In the genomic region with DNA sequence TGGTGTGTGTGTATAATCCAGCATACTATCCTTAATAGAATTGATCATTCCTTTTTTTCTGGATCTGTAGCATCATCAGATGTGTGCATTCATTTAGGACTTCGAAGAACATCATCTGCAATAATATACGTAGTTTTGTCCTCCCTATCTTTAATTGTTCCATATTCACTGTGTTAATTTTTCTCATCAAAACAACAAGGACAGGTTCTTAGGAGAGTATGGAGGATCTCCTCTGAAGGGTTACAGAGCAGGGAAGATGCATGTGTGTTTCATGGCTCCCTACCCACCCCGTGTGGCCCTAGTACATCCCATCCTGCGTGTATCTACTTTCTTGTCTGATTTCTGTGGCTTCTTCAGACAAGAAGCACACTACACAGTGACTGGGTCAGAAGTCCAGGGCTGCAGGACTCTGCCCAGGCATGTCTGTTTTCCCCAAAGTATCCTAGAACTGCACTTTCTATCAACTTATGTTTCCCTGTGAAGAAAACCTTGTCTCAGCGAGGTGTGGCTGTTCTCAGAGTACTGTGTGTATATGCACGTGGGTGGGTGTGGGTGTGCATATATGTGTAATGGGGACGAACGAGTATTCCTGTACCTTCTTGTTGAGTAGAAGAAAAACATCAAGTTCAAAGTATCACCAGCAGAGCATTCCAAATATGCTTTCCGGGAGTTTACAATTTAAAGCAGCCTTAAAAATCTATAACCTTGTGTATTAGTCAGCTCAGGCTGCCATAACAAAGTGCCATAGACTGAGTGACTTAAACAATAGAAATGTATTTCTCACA, we compare ENCODE assay signal across 1 cellular context.
TF ChIP-seq lines count a peak whose summit lies in the region.

No MANE protein-coding gene starts in this region.

TF ChIP-seq in H1, 55 proteins besides CTCF, POLR2A, EP300 and RAD21:
- TF ChIP-seq SIX5 (IDR thresholded peaks at IDR 0.05; ENCODE audit: low read depth, low read length) = no peak
- TF ChIP-seq CTBP2 (IDR thresholded peaks at IDR 0.05; ENCODE audit: borderline replicate concordance, insufficient read depth, insufficient read length, low read length) = no peak
- no peak for TF ChIP-seq JUN (IDR thresholded peaks at IDR 0.05; ENCODE audit: low read depth, low read length)
- TF ChIP-seq MAFK (IDR thresholded peaks at IDR 0.05; ENCODE audit: low read depth, low read length) = no peak
- no peak for TF ChIP-seq TAF1 (IDR thresholded peaks at IDR 0.05; ENCODE audit: low read depth, low read length)
- TF ChIP-seq RNF2 (IDR thresholded peaks at IDR 0.05; ENCODE audit: borderline replicate concordance, low read depth, low read length, missing control alignments, poor library complexity, severe bottlenecking) = no peak
- TF ChIP-seq, protein P1, sequence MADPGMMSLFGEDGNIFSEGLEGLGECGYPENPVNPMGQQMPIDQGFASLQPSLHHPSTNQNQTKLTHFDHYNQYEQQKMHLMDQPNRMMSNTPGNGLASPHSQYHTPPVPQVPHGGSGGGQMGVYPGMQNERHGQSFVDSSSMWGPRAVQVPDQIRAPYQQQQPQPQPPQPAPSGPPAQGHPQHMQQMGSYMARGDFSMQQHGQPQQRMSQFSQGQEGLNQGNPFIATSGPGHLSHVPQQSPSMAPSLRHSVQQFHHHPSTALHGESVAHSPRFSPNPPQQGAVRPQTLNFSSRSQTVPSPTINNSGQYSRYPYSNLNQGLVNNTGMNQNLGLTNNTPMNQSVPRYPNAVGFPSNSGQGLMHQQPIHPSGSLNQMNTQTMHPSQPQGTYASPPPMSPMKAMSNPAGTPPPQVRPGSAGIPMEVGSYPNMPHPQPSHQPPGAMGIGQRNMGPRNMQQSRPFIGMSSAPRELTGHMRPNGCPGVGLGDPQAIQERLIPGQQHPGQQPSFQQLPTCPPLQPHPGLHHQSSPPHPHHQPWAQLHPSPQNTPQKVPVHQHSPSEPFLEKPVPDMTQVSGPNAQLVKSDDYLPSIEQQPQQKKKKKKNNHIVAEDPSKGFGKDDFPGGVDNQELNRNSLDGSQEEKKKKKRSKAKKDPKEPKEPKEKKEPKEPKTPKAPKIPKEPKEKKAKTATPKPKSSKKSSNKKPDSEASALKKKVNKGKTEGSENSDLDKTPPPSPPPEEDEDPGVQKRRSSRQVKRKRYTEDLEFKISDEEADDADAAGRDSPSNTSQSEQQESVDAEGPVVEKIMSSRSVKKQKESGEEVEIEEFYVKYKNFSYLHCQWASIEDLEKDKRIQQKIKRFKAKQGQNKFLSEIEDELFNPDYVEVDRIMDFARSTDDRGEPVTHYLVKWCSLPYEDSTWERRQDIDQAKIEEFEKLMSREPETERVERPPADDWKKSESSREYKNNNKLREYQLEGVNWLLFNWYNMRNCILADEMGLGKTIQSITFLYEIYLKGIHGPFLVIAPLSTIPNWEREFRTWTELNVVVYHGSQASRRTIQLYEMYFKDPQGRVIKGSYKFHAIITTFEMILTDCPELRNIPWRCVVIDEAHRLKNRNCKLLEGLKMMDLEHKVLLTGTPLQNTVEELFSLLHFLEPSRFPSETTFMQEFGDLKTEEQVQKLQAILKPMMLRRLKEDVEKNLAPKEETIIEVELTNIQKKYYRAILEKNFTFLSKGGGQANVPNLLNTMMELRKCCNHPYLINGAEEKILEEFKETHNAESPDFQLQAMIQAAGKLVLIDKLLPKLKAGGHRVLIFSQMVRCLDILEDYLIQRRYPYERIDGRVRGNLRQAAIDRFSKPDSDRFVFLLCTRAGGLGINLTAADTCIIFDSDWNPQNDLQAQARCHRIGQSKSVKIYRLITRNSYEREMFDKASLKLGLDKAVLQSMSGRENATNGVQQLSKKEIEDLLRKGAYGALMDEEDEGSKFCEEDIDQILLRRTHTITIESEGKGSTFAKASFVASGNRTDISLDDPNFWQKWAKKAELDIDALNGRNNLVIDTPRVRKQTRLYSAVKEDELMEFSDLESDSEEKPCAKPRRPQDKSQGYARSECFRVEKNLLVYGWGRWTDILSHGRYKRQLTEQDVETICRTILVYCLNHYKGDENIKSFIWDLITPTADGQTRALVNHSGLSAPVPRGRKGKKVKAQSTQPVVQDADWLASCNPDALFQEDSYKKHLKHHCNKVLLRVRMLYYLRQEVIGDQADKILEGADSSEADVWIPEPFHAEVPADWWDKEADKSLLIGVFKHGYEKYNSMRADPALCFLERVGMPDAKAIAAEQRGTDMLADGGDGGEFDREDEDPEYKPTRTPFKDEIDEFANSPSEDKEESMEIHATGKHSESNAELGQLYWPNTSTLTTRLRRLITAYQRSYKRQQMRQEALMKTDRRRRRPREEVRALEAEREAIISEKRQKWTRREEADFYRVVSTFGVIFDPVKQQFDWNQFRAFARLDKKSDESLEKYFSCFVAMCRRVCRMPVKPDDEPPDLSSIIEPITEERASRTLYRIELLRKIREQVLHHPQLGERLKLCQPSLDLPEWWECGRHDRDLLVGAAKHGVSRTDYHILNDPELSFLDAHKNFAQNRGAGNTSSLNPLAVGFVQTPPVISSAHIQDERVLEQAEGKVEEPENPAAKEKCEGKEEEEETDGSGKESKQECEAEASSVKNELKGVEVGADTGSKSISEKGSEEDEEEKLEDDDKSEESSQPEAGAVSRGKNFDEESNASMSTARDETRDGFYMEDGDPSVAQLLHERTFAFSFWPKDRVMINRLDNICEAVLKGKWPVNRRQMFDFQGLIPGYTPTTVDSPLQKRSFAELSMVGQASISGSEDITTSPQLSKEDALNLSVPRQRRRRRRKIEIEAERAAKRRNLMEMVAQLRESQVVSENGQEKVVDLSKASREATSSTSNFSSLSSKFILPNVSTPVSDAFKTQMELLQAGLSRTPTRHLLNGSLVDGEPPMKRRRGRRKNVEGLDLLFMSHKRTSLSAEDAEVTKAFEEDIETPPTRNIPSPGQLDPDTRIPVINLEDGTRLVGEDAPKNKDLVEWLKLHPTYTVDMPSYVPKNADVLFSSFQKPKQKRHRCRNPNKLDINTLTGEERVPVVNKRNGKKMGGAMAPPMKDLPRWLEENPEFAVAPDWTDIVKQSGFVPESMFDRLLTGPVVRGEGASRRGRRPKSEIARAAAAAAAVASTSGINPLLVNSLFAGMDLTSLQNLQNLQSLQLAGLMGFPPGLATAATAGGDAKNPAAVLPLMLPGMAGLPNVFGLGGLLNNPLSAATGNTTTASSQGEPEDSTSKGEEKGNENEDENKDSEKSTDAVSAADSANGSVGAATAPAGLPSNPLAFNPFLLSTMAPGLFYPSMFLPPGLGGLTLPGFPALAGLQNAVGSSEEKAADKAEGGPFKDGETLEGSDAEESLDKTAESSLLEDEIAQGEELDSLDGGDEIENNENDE (IDR thresholded peaks at IDR 0.05; ENCODE audit: insufficient replicate concordance, low read length) = no peak
- TF ChIP-seq GTF2F1 (IDR thresholded peaks at IDR 0.05; ENCODE audit: borderline replicate concordance, low read depth, low read length) = no peak
- no peak for TF ChIP-seq RFX5 (IDR thresholded peaks at IDR 0.05; ENCODE audit: borderline replicate concordance, low read depth, low read length)
- TF ChIP-seq EZH2 (IDR thresholded peaks at IDR 0.05; ENCODE audit: low read depth, low read length, severe bottlenecking) = no peak
- no peak for TF ChIP-seq BRCA1 (IDR thresholded peaks at IDR 0.05; ENCODE audit: low read depth, low read length)
- no peak for TF ChIP-seq KDM1A (IDR thresholded peaks at IDR 0.05; ENCODE audit: borderline replicate concordance, low read length)
- TF ChIP-seq SP1 (IDR thresholded peaks at IDR 0.05; ENCODE audit: low read depth, low read length) = no peak
